Comparison of ENCODE assay signal across 16 cellular contexts in the genomic region with DNA sequence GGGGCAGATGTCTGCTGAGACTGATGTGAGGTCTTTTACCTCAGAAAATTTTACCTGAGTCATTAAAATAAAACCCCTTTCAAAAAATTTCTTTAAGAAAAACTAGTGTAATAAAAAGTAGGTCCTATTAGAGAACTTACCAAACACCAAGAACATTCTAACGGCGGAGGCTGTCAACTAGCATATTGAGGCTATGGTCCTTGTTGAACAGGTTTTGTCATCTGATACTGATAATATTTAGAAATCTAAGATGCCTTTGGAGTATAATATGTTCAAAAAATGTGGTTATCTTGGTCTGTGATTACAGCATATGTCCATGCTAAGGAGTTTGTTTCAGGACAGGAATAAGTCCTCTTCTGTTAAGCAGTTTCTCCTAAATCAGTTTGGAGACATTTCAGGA. TPM values are rescaled to one million over a fixed set of nuclear protein-coding genes. Genes with fewer than 3 reads are reported as not detected.
DNase-seq lines count a peak whose midpoint lies in the region; FAIRE-seq and TF ChIP-seq lines count a peak whose summit lies in the region.
"Had no signal": no experiment of that assay in that cellular context is flagged by ENCODE, and none has a peak within 500 bp of the region (broad histone marks: within the 10 kb centered on the region; RNA-seq: fewer than 3 reads in every experiment).

No MANE protein-coding gene starts in this region.

- peaks cover 6% of the 10 kb centered on the region for H3K9me3 Mint-ChIP-seq in mesothelial cell of epicardium
- H3K9me3 Mint-ChIP-seq: H9 had no signal

- intact Hi-C loops in left ventricle myocardium inferior (cut with micrococcal nuclease), result no loop called here
- intact Hi-C loops in cardiac septum (cut with DNase I), result no loop called here

- H3K4me1 Mint-ChIP-seq in mesothelial cell of epicardium, result peaks cover 15% of the 10 kb centered on the region

- peaks cover 5% of the 10 kb centered on the region for H3K9me3 ChIP-seq in left ventricle myocardium inferior (replicated peaks)

- TF ChIP-seq CTCF in left ventricle myocardium inferior (IDR thresholded peaks at IDR 0.05; ENCODE audit: borderline replicate concordance) (no peak), mesothelial cell of epicardium (IDR thresholded peaks at IDR 0.05; ENCODE audit: unreplicated experiment) (no peak)

- H3K4me3 ChIP-seq in left ventricle myocardium inferior, result no peak overlapping the region

- peaks cover 10% of the 10 kb centered on the region for H3K36me3 Mint-ChIP-seq in mesothelial cell of epicardium

- peak; percentile 47 for FAIRE-seq in GM19239 (lab: Jason Lieb, UNC)

- peak overlapping the region; percentile 76 for H3K27ac Mint-ChIP-seq in mesothelial cell of epicardium
- H3K27ac Mint-ChIP-seq: CD8-positive, alpha-beta T cell; H9 had no signal

- DNase-seq in left ventricle myocardium inferior (no peak), cardiac septum (ENCODE audit: low spot score) (no peak), GM19239 (ENCODE audit: insufficient read length, low spot score) (no peak), mesothelial cell of epicardium (ENCODE audit: low spot score in 2 of 2, unreplicated experiment in 2 of 2) (no peak), CD1c-positive myeloid dendritic cell (ENCODE audit: extremely low spot score) (no peak), DMS 273 treated with DMSO at 0.1 percent for 48 hours (lab: John Stamatoyannopoulos, UW) (no peak), ureter (ENCODE audit: low spot score) (no peak)
- DNase-seq: ACHN; CD8-positive, alpha-beta T cell; COR-L47; DMS53; GOT3; H9; KBM-7 had no signal

- no peaks in the 10 kb centered on the region for H3K27me3 Mint-ChIP-seq in mesothelial cell of epicardium (ENCODE audit: low read depth)

- H3K4me3 Mint-ChIP-seq in mesothelial cell of epicardium, result no peak overlapping the region
- H3K4me3 Mint-ChIP-seq: CD8-positive, alpha-beta T cell; H9 had no signal

- H3K36me3 ChIP-seq in left ventricle myocardium inferior, result peaks cover 6% of the 10 kb centered on the region

- peaks cover 24% of the 10 kb centered on the region for H3K4me1 ChIP-seq in left ventricle myocardium inferior

- H3K27me3 ChIP-seq in left ventricle myocardium inferior (ENCODE audit: low read depth), result no peaks in the 10 kb centered on the region

- peak overlapping the region; percentile 24 for H3K27ac ChIP-seq in left ventricle myocardium inferior (replicated peaks)
- H3K27ac ChIP-seq: C4-2B, HL-60 had no signal

RNA-seq across cellular contexts. Expression of gene B3GNT2, which starts 59.0 kb away (rescaled TPM):
- total RNA-seq in left ventricle myocardium inferior, result 16.8 TPM
- total RNA-seq in cardiac septum, result 31.2 TPM
- total RNA-seq in mesothelial cell of epicardium, result 24.8 to 25.0 TPM (median 24.8 TPM) in 3 replicates
- total RNA-seq in ureter, result 16.9 TPM
